Comparison of ENCODE assay signal across 1 cellular context in the genomic region with DNA sequence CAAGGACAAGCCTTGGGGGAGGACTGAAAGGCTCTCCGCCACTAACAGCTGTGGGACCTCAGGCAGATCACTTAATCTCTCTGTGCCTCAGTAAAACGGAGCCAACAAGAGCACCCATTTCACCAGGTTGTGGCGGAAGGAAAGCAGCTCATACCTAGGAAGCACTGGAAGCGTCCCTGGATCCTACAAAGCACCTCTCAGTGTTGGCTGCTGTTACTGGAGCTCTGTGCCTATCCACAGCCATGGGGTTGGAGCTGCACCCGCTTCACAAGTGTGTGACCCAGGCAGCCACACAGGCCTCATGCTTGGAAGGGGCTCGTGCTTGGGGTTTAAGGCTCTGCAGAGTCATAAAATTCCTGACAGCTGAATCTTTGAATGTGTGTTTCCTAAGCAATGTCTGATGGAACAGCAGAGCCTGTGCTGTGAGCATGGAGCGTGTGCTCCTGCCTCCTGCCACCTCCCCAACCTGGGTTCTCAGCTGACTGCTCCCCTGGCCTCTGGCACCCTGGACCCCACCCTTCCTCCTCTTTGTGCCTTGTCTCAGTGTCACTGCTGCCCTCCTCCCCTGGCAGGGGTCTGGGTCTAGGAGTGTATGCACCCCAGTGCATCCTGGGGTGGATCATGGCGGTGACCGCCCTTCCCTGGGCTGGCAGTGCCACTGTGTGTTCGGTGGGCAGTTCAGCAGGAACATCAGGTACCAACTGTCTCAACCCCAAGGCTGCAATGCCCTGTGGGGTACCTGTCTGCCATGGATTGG.
TF ChIP-seq lines count a peak whose summit lies in the region.

No MANE protein-coding gene starts in this region.

TF ChIP-seq in HepG2, 621 proteins besides CTCF, POLR2A, EP300 and RAD21 (continued from another document):
- TF ChIP-seq, protein P1, sequence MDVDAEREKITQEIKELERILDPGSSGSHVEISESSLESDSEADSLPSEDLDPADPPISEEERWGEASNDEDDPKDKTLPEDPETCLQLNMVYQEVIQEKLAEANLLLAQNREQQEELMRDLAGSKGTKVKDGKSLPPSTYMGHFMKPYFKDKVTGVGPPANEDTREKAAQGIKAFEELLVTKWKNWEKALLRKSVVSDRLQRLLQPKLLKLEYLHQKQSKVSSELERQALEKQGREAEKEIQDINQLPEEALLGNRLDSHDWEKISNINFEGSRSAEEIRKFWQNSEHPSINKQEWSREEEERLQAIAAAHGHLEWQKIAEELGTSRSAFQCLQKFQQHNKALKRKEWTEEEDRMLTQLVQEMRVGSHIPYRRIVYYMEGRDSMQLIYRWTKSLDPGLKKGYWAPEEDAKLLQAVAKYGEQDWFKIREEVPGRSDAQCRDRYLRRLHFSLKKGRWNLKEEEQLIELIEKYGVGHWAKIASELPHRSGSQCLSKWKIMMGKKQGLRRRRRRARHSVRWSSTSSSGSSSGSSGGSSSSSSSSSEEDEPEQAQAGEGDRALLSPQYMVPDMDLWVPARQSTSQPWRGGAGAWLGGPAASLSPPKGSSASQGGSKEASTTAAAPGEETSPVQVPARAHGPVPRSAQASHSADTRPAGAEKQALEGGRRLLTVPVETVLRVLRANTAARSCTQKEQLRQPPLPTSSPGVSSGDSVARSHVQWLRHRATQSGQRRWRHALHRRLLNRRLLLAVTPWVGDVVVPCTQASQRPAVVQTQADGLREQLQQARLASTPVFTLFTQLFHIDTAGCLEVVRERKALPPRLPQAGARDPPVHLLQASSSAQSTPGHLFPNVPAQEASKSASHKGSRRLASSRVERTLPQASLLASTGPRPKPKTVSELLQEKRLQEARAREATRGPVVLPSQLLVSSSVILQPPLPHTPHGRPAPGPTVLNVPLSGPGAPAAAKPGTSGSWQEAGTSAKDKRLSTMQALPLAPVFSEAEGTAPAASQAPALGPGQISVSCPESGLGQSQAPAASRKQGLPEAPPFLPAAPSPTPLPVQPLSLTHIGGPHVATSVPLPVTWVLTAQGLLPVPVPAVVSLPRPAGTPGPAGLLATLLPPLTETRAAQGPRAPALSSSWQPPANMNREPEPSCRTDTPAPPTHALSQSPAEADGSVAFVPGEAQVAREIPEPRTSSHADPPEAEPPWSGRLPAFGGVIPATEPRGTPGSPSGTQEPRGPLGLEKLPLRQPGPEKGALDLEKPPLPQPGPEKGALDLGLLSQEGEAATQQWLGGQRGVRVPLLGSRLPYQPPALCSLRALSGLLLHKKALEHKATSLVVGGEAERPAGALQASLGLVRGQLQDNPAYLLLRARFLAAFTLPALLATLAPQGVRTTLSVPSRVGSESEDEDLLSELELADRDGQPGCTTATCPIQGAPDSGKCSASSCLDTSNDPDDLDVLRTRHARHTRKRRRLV (CRISPR knock-in tag; IDR thresholded peaks at IDR 0.05): no peak
- TF ChIP-seq ZSCAN25 (CRISPR knock-in tag; IDR thresholded peaks at IDR 0.05): no peak
- TF ChIP-seq MBNL3 (CRISPR knock-in tag; conservative IDR thresholded peaks at IDR 0.05): no peak
- TF ChIP-seq, protein P2, sequence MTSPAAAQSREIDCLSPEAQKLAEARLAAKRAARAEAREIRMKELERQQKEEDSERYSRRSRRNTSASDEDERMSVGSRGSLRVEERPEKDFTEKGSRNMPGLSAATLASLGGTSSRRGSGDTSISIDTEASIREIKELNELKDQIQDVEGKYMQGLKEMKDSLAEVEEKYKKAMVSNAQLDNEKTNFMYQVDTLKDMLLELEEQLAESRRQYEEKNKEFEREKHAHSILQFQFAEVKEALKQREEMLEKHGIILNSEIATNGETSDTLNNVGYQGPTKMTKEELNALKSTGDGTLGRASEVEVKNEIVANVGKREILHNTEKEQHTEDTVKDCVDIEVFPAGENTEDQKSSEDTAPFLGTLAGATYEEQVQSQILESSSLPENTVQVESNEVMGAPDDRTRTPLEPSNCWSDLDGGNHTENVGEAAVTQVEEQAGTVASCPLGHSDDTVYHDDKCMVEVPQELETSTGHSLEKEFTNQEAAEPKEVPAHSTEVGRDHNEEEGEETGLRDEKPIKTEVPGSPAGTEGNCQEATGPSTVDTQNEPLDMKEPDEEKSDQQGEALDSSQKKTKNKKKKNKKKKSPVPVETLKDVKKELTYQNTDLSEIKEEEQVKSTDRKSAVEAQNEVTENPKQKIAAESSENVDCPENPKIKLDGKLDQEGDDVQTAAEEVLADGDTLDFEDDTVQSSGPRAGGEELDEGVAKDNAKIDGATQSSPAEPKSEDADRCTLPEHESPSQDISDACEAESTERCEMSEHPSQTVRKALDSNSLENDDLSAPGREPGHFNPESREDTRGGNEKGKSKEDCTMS (CRISPR knock-in tag; conservative IDR thresholded peaks at IDR 0.05): no peak
- no peak for TF ChIP-seq PCBP1 (IDR thresholded peaks at IDR 0.05; ENCODE audit: borderline replicate concordance, low read depth, low read length)
- TF ChIP-seq ZNF766 (CRISPR knock-in tag; IDR thresholded peaks at IDR 0.05; ENCODE audit: borderline replicate concordance): no peak
- TF ChIP-seq CCAR2 (optimal IDR thresholded peaks at IDR 0.05; ENCODE audit: low read depth, low read length): no peak
- TF ChIP-seq KLF9 (CRISPR knock-in tag; IDR thresholded peaks at IDR 0.05; ENCODE audit: low read depth): no peak
